In genomic region chr3:9795212-9795611, GRCh38 we compare ENCODE assay signal across 13 cellular contexts. TPM values are rescaled to one million over a fixed set of nuclear protein-coding genes. Genes with fewer than 3 reads are reported as not detected.
A peak's percentile ranks its signal among the peaks of the same experiment; 100 is the strongest.
DNase-seq lines count a peak whose midpoint lies in the region; FAIRE-seq and TF ChIP-seq lines count a peak whose summit lies in the region.
"Had no signal": no experiment of that assay in that cellular context is flagged by ENCODE, and none has a peak within 500 bp of the region (broad histone marks: within the 10 kb centered on the region; RNA-seq: fewer than 3 reads in every experiment).

No MANE protein-coding gene starts in this region.

- H4K20me1 ChIP-seq in Loucy (ENCODE audit: insufficient read depth, low read length, poor library complexity, severe bottlenecking) (peaks cover 24% of the 10 kb centered on the region), neural progenitor cell (ENCODE audit: low read depth) (peaks cover 14% of the 10 kb centered on the region)

- H3K27ac Mint-ChIP-seq in activated naive CD8-positive, alpha-beta T cell = peak overlapping the region; percentile 91
- H3K27ac Mint-ChIP-seq in neural progenitor cell = no peak overlapping the region

- H2AFZ ChIP-seq in Loucy (ENCODE audit: low read length) (no peak overlapping the region), neural progenitor cell (replicated peaks) (no peak overlapping the region)

- H3K9me2 ChIP-seq in Loucy (replicated peaks; ENCODE audit: low read depth, low read length) = no peaks in the 10 kb centered on the region

- H3K9ac ChIP-seq in Loucy (ENCODE audit: low read depth, low read length, poor library complexity, severe bottlenecking) (no peak overlapping the region), neural progenitor cell (no peak overlapping the region), kidney (ENCODE audit: low read length in 2 of 2) (no peak overlapping the region)

- TF ChIP-seq CTCF in Loucy (conservative IDR thresholded peaks at IDR 0.05; ENCODE audit: low read length) = no peak
- no peak for TF ChIP-seq CTCF in neural progenitor cell (IDR thresholded peaks at IDR 0.05)
- TF ChIP-seq CTCF in kidney (IDR thresholded peaks at IDR 0.05; ENCODE audit: borderline replicate concordance, extremely low read depth, insufficient read depth) = no peak

- intact Hi-C loops in kidney (cut with DNase I) = no loop called here

- DNase-seq in NOMO-1 (lab: John Stamatoyannopoulos, UW; ENCODE audit: unreplicated experiment in 2 of 2) (peak; percentile 28 to 38), NOMO-1 treated with dmso at 0.1 percent for 144 hours (lab: John Stamatoyannopoulos, UW; ENCODE audit: unreplicated experiment) (no peak), neural progenitor cell (ENCODE audit: low spot score) (no peak), amniotic stem cell (lab: John Stamatoyannopoulos, UW) (no peak), kidney (no peak), putamen (ENCODE audit: low spot score) (no peak)
- DNase-seq: NCI-H1436 treated with DMSO at 0.1 percent for 48 hours, nucleus accumbens had no signal

- H3K27me3 Mint-ChIP-seq in activated naive CD8-positive, alpha-beta T cell = no peaks in the 10 kb centered on the region
- peaks cover 7% of the 10 kb centered on the region for H3K27me3 Mint-ChIP-seq in neural progenitor cell (ENCODE audit: insufficient read depth, low read depth)

- H3K4me2 ChIP-seq in Loucy (ENCODE audit: low read depth, low read length, poor library complexity, severe bottlenecking) = peak overlapping the region; percentile 96
- H3K4me2 ChIP-seq in neural progenitor cell = no peak overlapping the region

- H3K27ac ChIP-seq in neural progenitor cell (no peak overlapping the region), kidney (ENCODE audit: low read depth in 2 of 2, low read length in 2 of 2) (no peak overlapping the region)
- H3K27ac ChIP-seq: 22Rv1 had no signal

- H3K36me3 ChIP-seq in Loucy (ENCODE audit: insufficient read depth, low read length) (peaks cover 29% of the 10 kb centered on the region; the same call in 1 of the 2 replicates), neural progenitor cell (peaks cover 5% of the 10 kb centered on the region), kidney (ENCODE audit: control insufficient read depth in 1 of 2, insufficient read depth in 2 of 2, low read length in 2 of 2) (peaks cover 22 to 28% of the 10 kb centered on the region in 2 donors)

- peak overlapping the region; percentile 85 for H3K4me3 Mint-ChIP-seq in activated naive CD8-positive, alpha-beta T cell
- H3K4me3 Mint-ChIP-seq in neural progenitor cell = peak overlapping the region; percentile 78

- H3F3A ChIP-seq in Loucy (ENCODE audit: low read depth) = no peaks in the 10 kb centered on the region
- peaks cover 40% of the 10 kb centered on the region for H3F3A ChIP-seq in neural progenitor cell (ENCODE audit: low read depth)

- H3K79me2 ChIP-seq in Loucy (ENCODE audit: insufficient read depth, low read length) (peaks cover 74% of the 10 kb centered on the region), neural progenitor cell (ENCODE audit: low read depth) (peaks cover 63% of the 10 kb centered on the region)

- peaks cover 60% of the 10 kb centered on the region for H3K4me1 Mint-ChIP-seq in activated naive CD8-positive, alpha-beta T cell (ENCODE audit: low read depth)
- H3K4me1 Mint-ChIP-seq in neural progenitor cell = peaks cover 21% of the 10 kb centered on the region

- H3K4me3 ChIP-seq in Loucy (ENCODE audit: low read length, poor library complexity, severe bottlenecking) (peak overlapping the region; percentile 2), neural progenitor cell (no peak overlapping the region), kidney (ENCODE audit: low read length in 2 of 2) (no peak overlapping the region)

- no peaks in the 10 kb centered on the region for H3K9me3 Mint-ChIP-seq in activated naive CD8-positive, alpha-beta T cell (ENCODE audit: low read depth)
- H3K9me3 Mint-ChIP-seq in neural progenitor cell = no peaks in the 10 kb centered on the region

- peaks cover 37% of the 10 kb centered on the region for H3K4me1 ChIP-seq in Loucy (ENCODE audit: insufficient read depth, low read length, poor library complexity, severe bottlenecking)
- peaks cover 11% of the 10 kb centered on the region for H3K4me1 ChIP-seq in neural progenitor cell
- H3K4me1 ChIP-seq in kidney (ENCODE audit: control insufficient read depth in 1 of 2, insufficient read depth in 1 of 2, low read depth in 1 of 2, low read length in 2 of 2) = peaks cover 8 to 19% of the 10 kb centered on the region in 2 donors

- H3K9me3 ChIP-seq in Loucy (ENCODE audit: insufficient read depth, low read depth, low read length) = no peaks in the 10 kb centered on the region
- H3K9me3 ChIP-seq in neural progenitor cell (ENCODE audit: low read depth) = no peaks in the 10 kb centered on the region
- no peaks in the 10 kb centered on the region for H3K9me3 ChIP-seq in kidney (ENCODE audit: control insufficient read depth in 1 of 2, low read length in 2 of 2)

- no peaks in the 10 kb centered on the region for H3K27me3 ChIP-seq in Loucy (ENCODE audit: insufficient read depth, low read length, poor library complexity, severe bottlenecking)
- no peaks in the 10 kb centered on the region for H3K27me3 ChIP-seq in neural progenitor cell

- peaks cover 13% of the 10 kb centered on the region for H3K36me3 Mint-ChIP-seq in activated naive CD8-positive, alpha-beta T cell
- H3K36me3 Mint-ChIP-seq in neural progenitor cell = peaks cover 21% of the 10 kb centered on the region

- no peak for FAIRE-seq in kidney (lab: Jason Lieb, UNC)
- FAIRE-seq: colon, keratinocyte had no signal

RNA-seq across cellular contexts. Expression of gene ARPC4, which starts 2.3 kb away (rescaled TPM):
- total RNA-seq in neural progenitor cell (ENCODE audit: low replicate concordance) (126 and 146 TPM in 2 replicates), kidney (164 TPM)
- 138 TPM for polyA plus RNA-seq in kidney (ENCODE audit: insufficient read depth, low read depth, low replicate concordance)

RNA-seq across cellular contexts. Expression of gene TADA3, which starts 2.9 kb away (rescaled TPM):
- total RNA-seq in neural progenitor cell (ENCODE audit: low replicate concordance) (50.8 and 86.3 TPM in 2 replicates), kidney (65.1 TPM)
- polyA plus RNA-seq in kidney (ENCODE audit: insufficient read depth, low read depth, low replicate concordance) = 58.4 TPM

RNA-seq across cellular contexts. Expression of gene TTLL3, which starts 14.8 kb away (rescaled TPM):
- total RNA-seq in neural progenitor cell (ENCODE audit: low replicate concordance) (15.0 and 36.1 TPM in 2 replicates), kidney (61.0 TPM)
- 27.5 TPM for polyA plus RNA-seq in kidney (ENCODE audit: insufficient read depth, low read depth, low replicate concordance)

RNA-seq across cellular contexts. Expression of gene CAMK1, which starts 25.5 kb away (rescaled TPM):
- total RNA-seq in neural progenitor cell (ENCODE audit: low replicate concordance) = 24.9 and 32.4 TPM in 2 replicates
- 31.2 TPM for total RNA-seq in kidney
- 52.7 TPM for polyA plus RNA-seq in kidney (ENCODE audit: insufficient read depth, low read depth, low replicate concordance)

RNA-seq across cellular contexts. Expression of gene OGG1, which starts 45.5 kb away (rescaled TPM):
- total RNA-seq in neural progenitor cell (ENCODE audit: low replicate concordance) = 15.8 and 33.8 TPM in 2 replicates
- total RNA-seq in kidney = 31.1 TPM
- polyA plus RNA-seq in kidney (ENCODE audit: insufficient read depth, low read depth, low replicate concordance) = 51.6 TPM

Comparison
In these comparisons a context has a peak if more than half of its experiments do, and no peak if none do; other contexts are left out.
1. DNase-seq: peak in NOMO-1 (2 of 2); none in NOMO-1 treated with dmso at 0.1 percent for 144 hours (single experiment), neural progenitor cell (single experiment), amniotic stem cell (single experiment), kidney (single experiment) and putamen (single experiment).